In genomic region chr13:30872685-30873443, GRCh38 we compare ENCODE assay signal across 8 cellular contexts. TPM values are rescaled to one million over a fixed set of nuclear protein-coding genes. Genes with fewer than 3 reads are reported as not detected.
DNase-seq lines count a peak whose midpoint lies in the region; ATAC-seq lines count a peak whose summit lies in the region.

No MANE protein-coding gene starts in this region.

- H3K9ac ChIP-seq in HUES48 (ENCODE audit: low read depth, low read length) (no peak overlapping the region; the same call in 1 of the 2 replicates), iPS-18a (ENCODE audit: low read length) (peak overlapping the region; percentile 24)

- peaks cover 39% of the 10 kb centered on the region for H3K4me1 ChIP-seq in HUES48 (ENCODE audit: control insufficient read depth, insufficient read depth, low read length)
- H3K4me1 ChIP-seq in iPS-18a (ENCODE audit: control insufficient read depth, low read depth, low read length): peaks cover 36% of the 10 kb centered on the region

- H3K9me3 ChIP-seq in HUES48 (ENCODE audit: control insufficient read depth, insufficient read depth, low read length) (no peaks in the 10 kb centered on the region), iPS-18a (ENCODE audit: control insufficient read depth, low read depth, low read length) (no peaks in the 10 kb centered on the region)

- ATAC-seq in GM19351 (IDR thresholded peaks at IDR 0.05; ENCODE audit: unreplicated experiment) (no peak), GM19455 (IDR thresholded peaks at IDR 0.05; ENCODE audit: unreplicated experiment) (no peak), GM21367 (IDR thresholded peaks at IDR 0.05; ENCODE audit: unreplicated experiment) (no peak)

- H3K27me3 ChIP-seq in HUES48 (ENCODE audit: control insufficient read depth, insufficient read depth, low read length) (no peaks in the 10 kb centered on the region), iPS-18a (ENCODE audit: control insufficient read depth, insufficient read depth, low read length) (no peaks in the 10 kb centered on the region)

- DNase-seq in superior temporal gyrus (ENCODE audit: extremely low spot score) (peak; percentile 50), cerebellum (ENCODE audit: low spot score) (no peak)

- peak overlapping the region; percentile 85 for H3K27ac ChIP-seq in HUES48 (ENCODE audit: low read depth, low read length)
- H3K27ac ChIP-seq in angular gyrus (ENCODE audit: low read depth, low read length): peak overlapping the region; percentile 66
- H3K27ac ChIP-seq in iPS-18a (ENCODE audit: low read length): peak overlapping the region; percentile 45

- H3K4me3 ChIP-seq in HUES48 (ENCODE audit: low read depth, low read length): 0 out of 2 replicates have a peak overlapping the region, but pooled peaks have one; percentile 7
- no peak overlapping the region for H3K4me3 ChIP-seq in iPS-18a (ENCODE audit: low read length)

- H3K36me3 ChIP-seq in HUES48 (ENCODE audit: control insufficient read depth, insufficient read depth, low read length) (no peaks in the 10 kb centered on the region), iPS-18a (ENCODE audit: control insufficient read depth, low read depth, low read length) (no peaks in the 10 kb centered on the region)

RNA-seq across cellular contexts. Expression of gene MEDAG, which starts 33.2 kb away (rescaled TPM):
- total RNA-seq in cerebellum: 0.27 TPM

RNA-seq across cellular contexts. Expression of gene TEX26, which starts 59.6 kb away (rescaled TPM):
- total RNA-seq in cerebellum: 1.3 TPM
